In genomic region chrX:103396660-103397059, GRCh38 we compare ENCODE assay signal across 21 cellular contexts. TPM values are rescaled to one million over a fixed set of nuclear protein-coding genes. Genes with fewer than 3 reads are reported as not detected.
DNase-seq lines count a peak whose midpoint lies in the region; ATAC-seq and TF ChIP-seq lines count a peak whose summit lies in the region.
"Had no signal": no experiment of that assay in that cellular context is flagged by ENCODE, and none has a peak within 500 bp of the region (broad histone marks: within the 10 kb centered on the region; RNA-seq: fewer than 3 reads in every experiment).

No MANE protein-coding gene starts in this region.

- H4K20me1 ChIP-seq in GM23338 (replicated peaks; ENCODE audit: insufficient read depth): no peaks in the 10 kb centered on the region

- CTCF ChIA-PET in AG04450 (lab: Charles Lee): no interaction called here

- H3K4me3 Mint-ChIP-seq in HFFc6: peak overlapping the region; percentile 36; the same call in 1 of the 2 replicates
- H3K4me3 Mint-ChIP-seq in chondrocyte (ENCODE audit: unreplicated experiment): no peak overlapping the region
- no peak overlapping the region for H3K4me3 Mint-ChIP-seq in osteocyte (ENCODE audit: unreplicated experiment)
- no peak overlapping the region for H3K4me3 Mint-ChIP-seq in GM23338

- H3K27me3 Mint-ChIP-seq in HFFc6 (ENCODE audit: insufficient read depth) (no peaks in the 10 kb centered on the region), chondrocyte (ENCODE audit: low read depth) (no peaks in the 10 kb centered on the region), osteocyte (ENCODE audit: unreplicated experiment) (no peaks in the 10 kb centered on the region), GM23338 (ENCODE audit: insufficient read depth, low read depth, poor library complexity) (peaks cover 3% of the 10 kb centered on the region)

- no peak for ATAC-seq in GM23338
- ATAC-seq: K562 had no signal

- H3K4me3 ChIP-seq in AG04450 (ENCODE audit: low read depth, low read length) (no peak overlapping the region), GM23338 (no peak overlapping the region), SJCRH30 (no peak overlapping the region)
- H3K4me3 ChIP-seq: K562, PC-9 had no signal

- H3K9me3 Mint-ChIP-seq in HFFc6 (no peaks in the 10 kb centered on the region), chondrocyte (ENCODE audit: low read depth) (peaks cover 3% of the 10 kb centered on the region), osteocyte (ENCODE audit: unreplicated experiment) (peaks cover 3% of the 10 kb centered on the region), GM23338 (no peaks in the 10 kb centered on the region)

- DNase-seq in AG04450 (ENCODE audit: low read depth, low spot score): no peak
- no peak for DNase-seq in HFFc6
- DNase-seq in chondrocyte (ENCODE audit: low spot score): no peak
- no peak for DNase-seq in osteocyte (ENCODE audit: extremely low spot score, unreplicated experiment)
- DNase-seq in cerebellar cortex (ENCODE audit: low spot score): no peak
- DNase-seq in GM23338 (ENCODE audit: low spot score): no peak
- DNase-seq in activated effector memory CD4-positive, alpha-beta T cell treated with Interleukin-2 at 50 U/mL for 16 hours: no peak
- DNase-seq in SJCRH30: no peak
- DNase-seq: DMS53, GDM1, MM.1S, NCI-H1092 treated with DMSO at 0.1 percent for 48 hours, NCI-H146, NCI-H2029, NCI-H2227 treated with DMSO at 0.1 percent for 48 hours, NCI-H510A, PC-9, RPMI8226, SHP77 treated with DMSO at 0.1 percent for 48 hours had no signal

- H3K27ac Mint-ChIP-seq in HFFc6 (peak overlapping the region; percentile 97), chondrocyte (ENCODE audit: unreplicated experiment) (peak overlapping the region; percentile 81), osteocyte (ENCODE audit: unreplicated experiment) (peak overlapping the region; percentile 65), GM23338 (no peak overlapping the region)

- H3K79me2 ChIP-seq in GM23338 (replicated peaks; ENCODE audit: insufficient read depth): no peaks in the 10 kb centered on the region

- H3K36me3 ChIP-seq in GM23338 (ENCODE audit: insufficient read depth) (no peaks in the 10 kb centered on the region), SJCRH30 (no peaks in the 10 kb centered on the region)

- no peaks in the 10 kb centered on the region for H3K9me2 ChIP-seq in GM23338 (ENCODE audit: insufficient read depth)

- H3K4me2 ChIP-seq in GM23338: no peak overlapping the region
- H3K4me2 ChIP-seq: PC-9 had no signal

- no peaks in the 10 kb centered on the region for H3K27me3 ChIP-seq in AG04450 (ENCODE audit: control insufficient read depth, insufficient read depth, low read length)
- H3K27me3 ChIP-seq in GM23338 (ENCODE audit: insufficient read depth): 0 out of 2 replicates have a peak, but pooled peaks cover 17% of the 10 kb centered on the region
- H3K27me3 ChIP-seq in SJCRH30: no peaks in the 10 kb centered on the region

- H3K4me1 Mint-ChIP-seq in HFFc6 (ENCODE audit: low read depth): peaks cover 41% of the 10 kb centered on the region
- peaks cover 24% of the 10 kb centered on the region for H3K4me1 Mint-ChIP-seq in chondrocyte (ENCODE audit: low read depth)
- H3K4me1 Mint-ChIP-seq in osteocyte (ENCODE audit: unreplicated experiment): peaks cover 22% of the 10 kb centered on the region
- no peaks in the 10 kb centered on the region for H3K4me1 Mint-ChIP-seq in GM23338

- POLR2A ChIA-PET in AG04450 (lab: Yijun Ruan, JAX): interaction anchor here (1.8 kb wide), 1 partner anchor 19 kb away, joined by 6 read pairs; no protein-coding TSS in a partner anchor

- H3K36me3 Mint-ChIP-seq in HFFc6 (ENCODE audit: low read depth) (no peaks in the 10 kb centered on the region), chondrocyte (ENCODE audit: low read depth) (no peaks in the 10 kb centered on the region), osteocyte (ENCODE audit: unreplicated experiment) (no peaks in the 10 kb centered on the region), GM23338 (ENCODE audit: low read depth) (no peaks in the 10 kb centered on the region)

- no peaks in the 10 kb centered on the region for H3K9me3 ChIP-seq in AG04450 (ENCODE audit: control insufficient read depth, insufficient read depth, low read length)
- H3K9me3 ChIP-seq in SJCRH30 (replicated peaks): no peaks in the 10 kb centered on the region

- no peaks in the 10 kb centered on the region for H3F3A ChIP-seq in GM23338 (replicated peaks; ENCODE audit: low read depth)

- TF ChIP-seq CTCF in AG04450 (IDR thresholded peaks at IDR 0.05; ENCODE audit: low read depth, low read length) (no peak), HFFc6 (IDR thresholded peaks at IDR 0.05) (no peak), chondrocyte (IDR thresholded peaks at IDR 0.05) (no peak), osteocyte (IDR thresholded peaks at IDR 0.05) (no peak), GM23338 (conservative IDR thresholded peaks at IDR 0.05; ENCODE audit: low read depth in 2 of 2) (no peak)

- H3K27ac ChIP-seq in AG04450 (ENCODE audit: low read depth, low read length): peak overlapping the region; percentile 73
- no peak overlapping the region for H3K27ac ChIP-seq in GM23338 (ENCODE audit: low read depth)
- H3K27ac ChIP-seq in SJCRH30: no peak overlapping the region
- H3K27ac ChIP-seq: C4-2B, PC-9 had no signal

- no peaks in the 10 kb centered on the region for H3K4me1 ChIP-seq in GM23338 (ENCODE audit: insufficient read depth)
- no peaks in the 10 kb centered on the region for H3K4me1 ChIP-seq in SJCRH30

- no peak overlapping the region for H2AFZ ChIP-seq in GM23338
- H2AFZ ChIP-seq: PC-9 had no signal

TF ChIP-seq in GM23338, 12 proteins besides CTCF, POLR2A, EP300 and RAD21 (continues in another document):
- TF ChIP-seq STAT1 (IDR thresholded peaks at IDR 0.05; ENCODE audit: unreplicated experiment) (no peak), POLR2AphosphoS5 (IDR thresholded peaks at IDR 0.05; ENCODE audit: low read depth) (no peak), JUNB (IDR thresholded peaks at IDR 0.05; ENCODE audit: unreplicated experiment) (no peak), ZNF331 (CRISPR knock-in tag; IDR thresholded peaks at IDR 0.05; ENCODE audit: low read depth) (no peak), ETS1 (IDR thresholded peaks at IDR 0.05) (no peak)

RNA-seq across cellular contexts. Expression of gene BEX3, which starts 20.3 kb away (rescaled TPM):
- 644 and 772 TPM in 2 replicates for polyA plus RNA-seq in AG04450 (2011; rRNA removed)
- polyA minus RNA-seq in AG04450 (2011; rRNA and poly(A)+ RNA removed): 96.3 and 147 TPM in 2 replicates
- total RNA-seq in HFFc6 (2021; fragmentation: NEBNext Ultra II Directional; extraction: Animal tissue kit (Norgen Biotek cat#: 25700)): 100 to 1,000 TPM; 251 to 325 (median 291) TPM
- 139 to 196 TPM (median 148 TPM) in 3 replicates for total RNA-seq in chondrocyte
- total RNA-seq in osteocyte: 216 and 224 TPM in 2 replicates
- total RNA-seq in GM23338 (2014; rRNA removed; shearing (Covaris generic)): 427 and 472 TPM in 2 replicates
- polyA plus RNA-seq in GM23338 (2016; fragmentation: Nextera tagmentation; extraction: Ambion mirVana): 682 and 714 TPM in 2 replicates
- 226 and 238 TPM in 2 replicates for total RNA-seq in SJCRH30 (2014; rRNA removed; shearing (Covaris generic))

RNA-seq across cellular contexts. Expression of gene TCEAL9, which starts 40.4 kb away (rescaled TPM):
- polyA plus RNA-seq in AG04450 (2011; rRNA removed): 141 and 234 TPM in 2 replicates
- polyA minus RNA-seq in AG04450 (2011; rRNA and poly(A)+ RNA removed): 14.8 and 24.6 TPM in 2 replicates
- total RNA-seq in HFFc6 (2021; fragmentation: NEBNext Ultra II Directional; extraction: Animal tissue kit (Norgen Biotek cat#: 25700)): 10 to 100 TPM; 77.3 to 99.9 (median 83.0) TPM
- total RNA-seq in chondrocyte: 83.5 to 95.6 TPM (median 87.0 TPM) in 3 replicates
- 77.0 and 90.1 TPM in 2 replicates for total RNA-seq in osteocyte
- total RNA-seq in GM23338 (2014; rRNA removed; shearing (Covaris generic)): 31.6 and 37.1 TPM in 2 replicates
- polyA plus RNA-seq in GM23338 (2016; fragmentation: Nextera tagmentation; extraction: Ambion mirVana): 174 and 184 TPM in 2 replicates
- total RNA-seq in SJCRH30 (2014; rRNA removed; shearing (Covaris generic)): 154 and 183 TPM in 2 replicates
